ENCODE assay signal across 8 cellular contexts in genomic region chr19:35742121-35742724, GRCh38. TPM values are rescaled to one million over a fixed set of nuclear protein-coding genes. Genes with fewer than 3 reads are reported as not detected.
DNase-seq lines count a peak whose midpoint lies in the region; ATAC-seq and TF ChIP-seq lines count a peak whose summit lies in the region.

Gene IGFLR1 (minus strand): TSS chr19:35742452. CDS start chr19:35741180, 1,272 bp downstream.

- H3K4me1 ChIP-seq in heart left ventricle (peaks cover 14 to 67% (median 32%) of the 10 kb centered on the region in 12 donors), esophagus squamous epithelium (peaks cover 20 to 70% (median 34%) of the 10 kb centered on the region in 3 donors)

- H3K27ac ChIP-seq in heart left ventricle: peak within 1 kb of the TSS in 10 of 12 donors; percentile 29 to 95 (median 74)
- peak within 1 kb of the TSS; percentile 69 to 92 (median 82) for H3K27ac ChIP-seq in esophagus squamous epithelium

- H3K36me3 ChIP-seq in heart left ventricle (peaks cover 0 to 33% (median 25%) of the 10 kb centered on the region in 9 donors), esophagus squamous epithelium (peaks cover 7 to 39% (median 16%) of the 10 kb centered on the region in 3 donors)

- DNase-seq in heart left ventricle: peak in 1 of 5 donors; percentile 56
- DNase-seq in left cardiac atrium: no peak
- peak; percentile 50 for DNase-seq in activated CD4-positive, alpha-beta T cell treated with anti-CD3 and anti-CD28 coated beads, Interleukin-2, amount 50 U/mL, for 1 hour
- DNase-seq in esophagus squamous epithelium (lab: John Stamatoyannopoulos, UW): no peak
- peak; percentile 50 to 61 for DNase-seq in stimulated activated CD4-positive, alpha-beta T cell treated with anti-CD3 and anti-CD28 coated beads, Interleukin-12 subunit alpha, Interleukin-12 subunit beta, amount 100 ng/mL, for 24 hours (ENCODE audit: low read depth in 2 of 2)
- DNase-seq in HEK293T (ENCODE audit: extremely low spot score): no peak

- H3K9me3 ChIP-seq in heart left ventricle (no peaks in the 10 kb centered on the region), esophagus squamous epithelium (no peaks in the 10 kb centered on the region)

- no peaks in the 10 kb centered on the region for H3K27me3 ChIP-seq in heart left ventricle
- H3K27me3 ChIP-seq in esophagus squamous epithelium: no peaks in the 10 kb centered on the region

- H3K4me3 ChIP-seq in heart left ventricle: peak within 1 kb of the TSS in 10 of 12 donors; percentile 42 to 80 (median 67)
- peak within 1 kb of the TSS in 3 of 4 donors; percentile 59 to 74 (median 60) for H3K4me3 ChIP-seq in esophagus squamous epithelium

- ATAC-seq in heart left ventricle (no peak), left cardiac atrium (no peak), HG03175 (IDR thresholded peaks at IDR 0.05; ENCODE audit: unreplicated experiment) (no peak), HG03469 (IDR thresholded peaks at IDR 0.05; ENCODE audit: unreplicated experiment) (no peak)

- CTCF ChIA-PET in HEK293T (lab: Yijun Ruan, JAX): no interaction called here

- no peak for TF ChIP-seq POLR2A in heart left ventricle (IDR thresholded peaks at IDR 0.05)
- TF ChIP-seq POLR2A in esophagus squamous epithelium (IDR thresholded peaks at IDR 0.05): peak in 1 of 4 donors; percentile 54

- intact Hi-C loops in heart left ventricle (cut with DNase I) (loop anchor here in 4 of 10 donors (5.0 to 10.0 kb wide), 3 partner anchors 190 to 313 kb away; partner anchors contain the start of genes LRFN3 (in 2 of the 4), THAP8 (in 1 of the 4) and WDR62 (in 1 of the 4)), left cardiac atrium (cut with DNase I) (loop anchor here in 1 of 2 donors (10.0 kb wide), 1 partner anchor 193 kb away; the partner anchor contains the start of gene LRFN3), esophagus squamous epithelium (cut with DNase I) (no loop called here)

- 75 to 88% (median 84%) methylated on average over 9 of the region's 9 CpGs for WGBS in heart left ventricle, 4 donors
- WGBS in esophagus squamous epithelium, 2 donors: 63 to 73% methylated on average over 4 of the region's 9 CpGs

- TF ChIP-seq CTCF in heart left ventricle (IDR thresholded peaks at IDR 0.05): no peak
- no peak for TF ChIP-seq CTCF in esophagus squamous epithelium (IDR thresholded peaks at IDR 0.05)

- POLR2A ChIA-PET in HEK293T (lab: Yijun Ruan, JAX): no interaction called here

TF ChIP-seq in HEK293T, 16 proteins besides CTCF, POLR2A, EP300 and RAD21:
- no peak for TF ChIP-seq TARDBP (IDR thresholded peaks at IDR 0.05)
- no peak for TF ChIP-seq BHLHE40 (IDR thresholded peaks at IDR 0.05; ENCODE audit: borderline replicate concordance)
- TF ChIP-seq FOXK2 (IDR thresholded peaks at IDR 0.05): no peak
- no peak for TF ChIP-seq PKNOX1 (IDR thresholded peaks at IDR 0.05)
- no peak for TF ChIP-seq NFRKB (IDR thresholded peaks at IDR 0.05)
- TF ChIP-seq ZNF384 (IDR thresholded peaks at IDR 0.05): no peak
- no peak for TF ChIP-seq LEF1 (IDR thresholded peaks at IDR 0.05; ENCODE audit: borderline replicate concordance)
- no peak for TF ChIP-seq L3MBTL2 (conservative IDR thresholded peaks at IDR 0.05)
- TF ChIP-seq FOXM1 (IDR thresholded peaks at IDR 0.05; ENCODE audit: borderline replicate concordance): no peak
- no peak for TF ChIP-seq CTBP1 (IDR thresholded peaks at IDR 0.05; ENCODE audit: borderline replicate concordance)
- TF ChIP-seq SUZ12 (IDR thresholded peaks at IDR 0.05): no peak
- no peak for TF ChIP-seq SP1 (IDR thresholded peaks at IDR 0.05)
- no peak for TF ChIP-seq HDGF (IDR thresholded peaks at IDR 0.05; ENCODE audit: borderline replicate concordance)
- no peak for TF ChIP-seq FOXA1 (IDR thresholded peaks at IDR 0.05)
- TF ChIP-seq ELF4 (IDR thresholded peaks at IDR 0.05): no peak
- TF ChIP-seq ARNT (IDR thresholded peaks at IDR 0.05): no peak

RNA-seq across cellular contexts. Expression of gene IGFLR1, which starts in this region (rescaled TPM):
- total RNA-seq in heart left ventricle (10 to 100 TPM in 1 of 9 donors, 1 to 10 TPM in 7, under 1 TPM in 1; 0.74 to 25.2 (median 3.6) TPM), left cardiac atrium (1 to 10 TPM; 6.5 to 7.0 TPM), esophagus squamous epithelium (1 to 10 TPM in 3 of 4 donors, under 1 TPM in 1; 0.87 to 4.8 (median 4.3) TPM)
- polyA plus RNA-seq in heart left ventricle: 10 to 100 TPM in 1 of 2 donors, 1 to 10 TPM in 1; 3.4 to 10.8 TPM

Comparison
In these comparisons a context has a peak if more than half of its experiments do, and no peak if none do; other contexts are left out.
1. DNase-seq: peak in activated CD4-positive, alpha-beta T cell treated with anti-CD3 and anti-CD28 coated beads, Interleukin-2, amount 50 U/mL, for 1 hour (single experiment) and stimulated activated CD4-positive, alpha-beta T cell treated with anti-CD3 and anti-CD28 coated beads, Interleukin-12 subunit alpha, Interleukin-12 subunit beta, amount 100 ng/mL, for 24 hours (2 of 2); none in left cardiac atrium (single experiment), esophagus squamous epithelium (single experiment) and HEK293T (single experiment).